8 cellular contexts compared by ENCODE assay signal in genomic region chr2:98768765-98769476, GRCh38. TPM values are rescaled to one million over a fixed set of nuclear protein-coding genes. Genes with fewer than 3 reads are reported as not detected.
A peak's percentile ranks its signal among the peaks of the same experiment; 100 is the strongest.
DNase-seq lines count a peak whose midpoint lies in the region; ATAC-seq and TF ChIP-seq lines count a peak whose summit lies in the region.

No MANE protein-coding gene starts in this region.

- peak overlapping the region; percentile 18 to 68 (median 55) for H3K4me3 Mint-ChIP-seq in immature natural killer cell

- no peaks in the 10 kb centered on the region for H3K9me3 Mint-ChIP-seq in immature natural killer cell

- H3K4me3 ChIP-seq in BLaER1 treated with 17β-estradiol and CSF1 and Interleukin-3, amounts not matched to agents 10 nM and 100 nM: peak overlapping the region in 8 of 10 experiments; percentile 1 to 63 (median 38); a peak in 11 of 20 replicates
- H3K4me3 ChIP-seq in WERI-Rb-1 (ENCODE audit: low read depth, low read length): no peak overlapping the region

- H3K27ac ChIP-seq in BLaER1 treated with 17β-estradiol and CSF1 and Interleukin-3, amounts not matched to agents 10 nM and 100 nM: peak overlapping the region; percentile 84 to 96 (median 90); a peak in 21 of 22 replicates
- no peak overlapping the region for H3K27ac ChIP-seq in WERI-Rb-1

- H3K9me3 ChIP-seq in BLaER1 treated with 17β-estradiol and CSF1 and Interleukin-3, amounts not matched to agents 10 nM and 100 nM (replicated peaks in 1 of 11): peaks cover 0 to 12% (median 0%) of the 10 kb centered on the region in 11 experiments; a peak in 4 of 22 replicates
- no peaks in the 10 kb centered on the region for H3K9me3 ChIP-seq in WERI-Rb-1 (ENCODE audit: severe bottlenecking)

- H3K27me3 Mint-ChIP-seq in immature natural killer cell (ENCODE audit: low read depth in 3 of 3): peaks cover 3 to 6% (median 3%) of the 10 kb centered on the region in 3 donors

- peak overlapping the region; percentile 75 to 99 (median 85) for H3K4me2 ChIP-seq in BLaER1 treated with 17β-estradiol and CSF1 and Interleukin-3, amounts not matched to agents 10 nM and 100 nM

- H4K20me1 ChIP-seq in BLaER1 treated with 17β-estradiol and CSF1 and Interleukin-3, amounts not matched to agents 10 nM and 100 nM: no peaks in the 10 kb centered on the region

- H3K36me3 Mint-ChIP-seq in immature natural killer cell: peaks cover 0 to 4% (median 0%) of the 10 kb centered on the region in 3 donors

- TF ChIP-seq CTCF in WERI-Rb-1 (IDR thresholded peaks at IDR 0.05; ENCODE audit: low read depth, low read length): no peak
- no peak for TF ChIP-seq CTCF in GM20000 (IDR thresholded peaks at IDR 0.05; ENCODE audit: extremely low read depth, missing control alignments)

- H3K27ac Mint-ChIP-seq in immature natural killer cell: peak overlapping the region; percentile 80 to 96 (median 87)

- no peak for ATAC-seq in HG03469 (IDR thresholded peaks at IDR 0.05; ENCODE audit: unreplicated experiment)
- no peak for ATAC-seq in GM21529 (IDR thresholded peaks at IDR 0.05; ENCODE audit: unreplicated experiment)

- no peaks in the 10 kb centered on the region for H3K27me3 ChIP-seq in BLaER1 treated with 17β-estradiol and CSF1 and Interleukin-3, amounts not matched to agents 10 nM and 100 nM
- H3K27me3 ChIP-seq in WERI-Rb-1 (ENCODE audit: insufficient read depth, low read depth, severe bottlenecking): no peaks in the 10 kb centered on the region

- DNase-seq in G401 (ENCODE audit: low spot score) (peak; percentile 84), WERI-Rb-1 (peak; percentile 16), immature natural killer cell (peak in 1 of 3 donors; percentile 11), amniotic stem cell (lab: John Stamatoyannopoulos, UW) (no peak), GM20000 (ENCODE audit: low spot score) (no peak)

- H3K9ac ChIP-seq in BLaER1 treated with 17β-estradiol and CSF1 and Interleukin-3, amounts not matched to agents 10 nM and 100 nM: peak overlapping the region; percentile 54 to 76 (median 69)

- peaks cover 98 to 100% (median 99%) of the 10 kb centered on the region in 10 experiments for H3K4me1 ChIP-seq in BLaER1 treated with 17β-estradiol and CSF1 and Interleukin-3, amounts not matched to agents 10 nM and 100 nM

- in situ Hi-C loops in G401 (cut with HindIII; ENCODE audit: low sequenced_read_pairs): no loop called here

- peaks cover 0 to 20% (median 0%) of the 10 kb centered on the region in 11 experiments; a peak in 5 of 22 replicates for H3K36me3 ChIP-seq in BLaER1 treated with 17β-estradiol and CSF1 and Interleukin-3, amounts not matched to agents 10 nM and 100 nM
- H3K36me3 ChIP-seq in WERI-Rb-1: no peaks in the 10 kb centered on the region

- peaks cover 74 to 77% of the 10 kb centered on the region in 2 donors for H3K4me1 Mint-ChIP-seq in immature natural killer cell

RNA-seq across cellular contexts. Expression of gene MGAT4A, which starts 38.0 kb away (rescaled TPM):
- 3.0 and 4.4 TPM in 2 replicates for total RNA-seq in G401 (2014; rRNA removed; shearing (Covaris generic))
- 100 to 1,000 TPM; 113 to 155 (median 128) TPM for polyA plus RNA-seq in immature natural killer cell

Comparison
In these comparisons a context has a peak if more than half of its experiments do, and no peak if none do; other contexts are left out.
1. DNase-seq: peak in G401 (single experiment) and WERI-Rb-1 (single experiment); none in amniotic stem cell (single experiment) and GM20000 (single experiment).